ENCODE assay signal across 1 cellular context in the genomic region with DNA sequence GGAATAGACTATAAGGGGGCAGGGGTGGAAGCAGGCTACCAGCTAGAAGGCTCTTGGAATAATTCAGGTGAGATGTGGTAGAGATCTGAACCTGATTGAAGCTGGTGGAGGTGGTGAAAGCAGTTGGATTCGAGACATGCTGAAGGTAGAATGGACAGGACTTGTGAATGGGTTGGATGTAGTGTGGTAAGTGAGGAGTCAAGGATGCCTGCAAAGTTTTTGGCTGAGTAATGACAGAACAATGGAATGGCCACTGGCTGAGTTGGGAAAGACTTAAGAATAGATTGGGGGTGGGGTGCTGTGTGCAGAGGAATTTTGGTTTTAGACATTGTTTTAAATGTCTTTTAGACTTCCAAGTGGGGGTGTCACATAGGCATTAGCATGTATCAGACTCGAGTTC.
TF ChIP-seq lines count a peak whose summit lies in the region.

No MANE protein-coding gene starts in this region.

TF ChIP-seq in H1, 55 proteins besides CTCF, POLR2A, EP300 and RAD21 (continued from another document):
- TF ChIP-seq POU5F1 (IDR thresholded peaks at IDR 0.05; ENCODE audit: low read depth, low read length) (no peak), TEAD4 (IDR thresholded peaks at IDR 0.05; ENCODE audit: low read depth, low read length) (no peak)
